In the genomic region with DNA sequence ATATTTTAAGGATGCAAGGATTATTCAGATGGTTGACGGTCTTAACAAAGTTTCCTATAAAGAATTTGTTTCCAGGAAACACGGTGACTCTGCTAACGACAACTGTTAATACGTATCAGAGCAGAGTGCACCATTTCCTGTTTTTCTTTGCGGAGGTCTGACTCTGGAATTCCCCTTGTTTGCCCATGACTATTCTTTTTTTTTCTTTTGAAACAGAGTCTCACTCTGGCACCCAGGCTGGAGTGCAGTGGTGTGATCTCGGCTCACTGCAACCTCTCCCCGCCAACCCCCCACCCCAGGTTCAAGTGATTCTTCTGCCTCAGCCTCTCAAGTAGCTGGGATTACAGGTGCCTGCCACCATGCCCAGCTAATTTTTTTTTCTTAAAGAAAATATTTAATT, we compare ENCODE assay signal across 8 cellular contexts.
DNase-seq lines count a peak whose midpoint lies in the region; ATAC-seq lines count a peak whose summit lies in the region.

No MANE protein-coding gene starts in this region.

- intact Hi-C loops in Right ventricle myocardium superior (cut with DNase I): no loop called here
- intact Hi-C loops in Right ventricle myocardium inferior (cut with DNase I): loop anchor here (10.0 kb wide), 2 partner anchors 115 to 215 kb away; a partner anchor contains a TSS

- DNase-seq in Right ventricle myocardium superior (no peak), Right ventricle myocardium inferior (ENCODE audit: missing footprints) (no peak), KBM-7 (peak; percentile 66), glomerular visceral epithelial cell (ENCODE audit: extremely low spot score) (peak; percentile 84), NCI-H345 treated with DMSO at 0.1 percent for 48 hours (lab: John Stamatoyannopoulos, UW; ENCODE audit: unreplicated experiment) (no peak), NCI-H524 (lab: John Stamatoyannopoulos, UW) (no peak)
- DNase-seq in activated CD8-positive, alpha-beta memory T cell treated with anti-CD3 and anti-CD28 coated beads, Interleukin-2, amount 50 U/mL, for 4 hours: peak; percentile 65
- DNase-seq in stimulated activated CD4-positive, alpha-beta T cell treated with anti-CD3 and anti-CD28 coated beads, Interleukin-4, amount 100 ng/mL, for 1 hour: peak; percentile 58

- in situ Hi-C loops in KBM-7 (cut with MboI; ENCODE audit: low pct_unique_long_range_greater_than_20kb, low sequenced_read_pairs): loop anchor here (25.0 kb wide), 1 partner anchor 217 kb away; a partner anchor contains a TSS

- peak; percentile 34 for ATAC-seq in Right ventricle myocardium superior (ENCODE audit: poor library complexity)
- ATAC-seq in Right ventricle myocardium inferior: no peak

Comparison
In these comparisons a context has a peak if more than half of its experiments do, and no peak if none do; other contexts are left out.
1. DNase-seq: peak in KBM-7 (single experiment), activated CD8-positive, alpha-beta memory T cell treated with anti-CD3 and anti-CD28 coated beads, Interleukin-2, amount 50 U/mL, for 4 hours (single experiment), glomerular visceral epithelial cell (single experiment) and stimulated activated CD4-positive, alpha-beta T cell treated with anti-CD3 and anti-CD28 coated beads, Interleukin-4, amount 100 ng/mL, for 1 hour (single experiment); none in Right ventricle myocardium superior (single experiment), Right ventricle myocardium inferior (single experiment), NCI-H345 treated with DMSO at 0.1 percent for 48 hours (single experiment) and NCI-H524 (0 of 2).